In genomic region chr18:23981369-23981768, GRCh38 we compare ENCODE assay signal across 1 cellular context.
TF ChIP-seq lines count a peak whose summit lies in the region.

No MANE protein-coding gene starts in this region.

TF ChIP-seq in GM23338, 12 proteins besides CTCF, POLR2A, EP300 and RAD21 (continued from another document):
- TF ChIP-seq NANOG (IDR thresholded peaks at IDR 0.05; ENCODE audit: borderline replicate concordance): no peak
- TF ChIP-seq ZNF114 (CRISPR knock-in tag; IDR thresholded peaks at IDR 0.05): no peak
- no peak for TF ChIP-seq JUNB (IDR thresholded peaks at IDR 0.05; ENCODE audit: unreplicated experiment)
- TF ChIP-seq CREB1 (CRISPR knock-in tag; IDR thresholded peaks at IDR 0.05; ENCODE audit: low read depth): no peak
- no peak for TF ChIP-seq ETS1 (IDR thresholded peaks at IDR 0.05)
